22 cellular contexts compared by ENCODE assay signal in genomic region chr10:86283466-86284287, GRCh38.
"Had no signal": no experiment of that assay in that cellular context is flagged by ENCODE, and none has a peak within 500 bp of the region (broad histone marks: within the 10 kb centered on the region; RNA-seq: fewer than 3 reads in every experiment).

No MANE protein-coding gene starts in this region.

- H3K27ac Mint-ChIP-seq: activated naive CD8-positive, alpha-beta T cell; activated T-cell treated with anti-CD3 and anti-CD28 coated beads, Interleukin-2, amount 50 U/mL, for 72 hours; dendritic cell treated with granulocyte-macrophage colony-stimulating factor and Interleukin-4, amounts not matched to agents 40 ng/mL and 50 ng/mL, for 4 days; endodermal cell; memory B cell; natural killer cell; progenitor cell of endocrine pancreas; type B pancreatic cell had no signal

- H3K4me3 Mint-ChIP-seq: activated naive CD8-positive, alpha-beta T cell; activated T-cell treated with anti-CD3 and anti-CD28 coated beads, Interleukin-2, amount 50 U/mL, for 72 hours; brain; dendritic cell treated with granulocyte-macrophage colony-stimulating factor and Interleukin-4, amounts not matched to agents 40 ng/mL and 50 ng/mL, for 4 days; endodermal cell; memory B cell; natural killer cell; type B pancreatic cell had no signal

- H3K9me3 ChIP-seq: gastrocnemius medialis had no signal

- H3K27ac ChIP-seq: gastrocnemius medialis, heart left ventricle, skin epidermis had no signal

- H3K4me1 Mint-ChIP-seq: brain, endodermal cell, natural killer cell had no signal

- H3K27me3 ChIP-seq: gastrocnemius medialis, heart left ventricle had no signal

- ATAC-seq: activated T-cell treated with anti-CD3 and anti-CD28 coated beads, Interleukin-2, amount 50 U/mL, for 72 hours; gastrocnemius medialis; right cardiac atrium had no signal

- H3K36me3 ChIP-seq: gastrocnemius medialis, heart left ventricle had no signal

- H3K36me3 Mint-ChIP-seq: activated naive CD8-positive, alpha-beta T cell; brain; memory B cell; natural killer cell; type B pancreatic cell had no signal

- H3K9me3 Mint-ChIP-seq: natural killer cell had no signal

- DNase-seq: activated CD4-positive, CD25-positive, alpha-beta regulatory T cell treated with anti-CD3 and anti-CD28 coated beads, Interleukin-2, amount 50 U/mL, for 72 hours; activated gamma-delta T cell; activated T-cell treated with anti-CD3 and anti-CD28 coated beads, Interleukin-2, amount 50 U/mL, for 72 hours; amniotic stem cell; erythroblast; gastrocnemius medialis; heart left ventricle; natural killer cell; occipital lobe; right cardiac atrium; stimulated activated CD4-positive, alpha-beta T cell treated with anti-CD3 and anti-CD28 coated beads, Interleukin-4, amount 100 ng/mL, for 24 hours; stimulated activated naive CD4-positive, alpha-beta T cell; T-helper 1 cell; T1000 had no signal

- H3K4me3 ChIP-seq: gastrocnemius medialis, heart left ventricle, skin epidermis had no signal

- H3K4me1 ChIP-seq: gastrocnemius medialis, heart left ventricle had no signal

- H3K27me3 Mint-ChIP-seq: dendritic cell treated with granulocyte-macrophage colony-stimulating factor and Interleukin-4, amounts not matched to agents 40 ng/mL and 50 ng/mL, for 4 days had no signal
